ENCODE assay signal across 18 cellular contexts in genomic region chr6:134165827-134166226, GRCh38.
"Had no signal": no experiment of that assay in that cellular context is flagged by ENCODE, and none has a peak within 500 bp of the region (broad histone marks: within the 10 kb centered on the region; RNA-seq: fewer than 3 reads in every experiment).

No MANE protein-coding gene starts in this region.

- H3K4me1 Mint-ChIP-seq: neural crest cell had no signal

- ATAC-seq: gastroesophageal sphincter; stimulated activated naive B cell treated with anti-CD40 and anti-IgM and Interleukin-4, amounts not matched to agents 10 μg/mL and 1 μg/mL and 100 μg/mL, for 72 hours had no signal

- H3K4me3 Mint-ChIP-seq: activated CD4-positive, alpha-beta T cell treated with anti-CD3 and anti-CD28 coated beads, Interleukin-2, amount 10 ng/mL, durations not matched to agents 24 days and 14 days; activated T-helper 1 cell treated with anti-CD3 and anti-CD28 coated beads, Interleukin-12 subunit alpha, Interleukin-12 subunit beta, Interleukin-2, Interleukin-4 antibody, amounts not matched to agents 30 ng/mL and 10 ng/mL and 1 ng/mL, durations not matched to agents 14 hours and 24 hours and 36 hours; mesothelial cell of epicardium; neural crest cell; stimulated activated naive B cell treated with anti-CD40 and anti-IgM and Interleukin-4, amounts not matched to agents 10 μg/mL and 1 μg/mL and 100 μg/mL, for 72 hours had no signal

- H3K27ac ChIP-seq: coronary artery, esophagus muscularis mucosa, gastroesophageal sphincter, heart right ventricle, thyroid gland, uterus had no signal

- H3K36me3 ChIP-seq: uterus had no signal

- H3K27me3 ChIP-seq: esophagus muscularis mucosa, gastroesophageal sphincter, heart right ventricle, thyroid gland, uterus had no signal

- H3K27ac Mint-ChIP-seq: activated CD4-positive, alpha-beta T cell treated with anti-CD3 and anti-CD28 coated beads, Interleukin-2, amount 10 ng/mL, durations not matched to agents 24 days and 14 days; activated T-helper 1 cell treated with anti-CD3 and anti-CD28 coated beads, Interleukin-12 subunit alpha, Interleukin-12 subunit beta, Interleukin-2, Interleukin-4 antibody, amounts not matched to agents 30 ng/mL and 10 ng/mL and 1 ng/mL, durations not matched to agents 14 hours and 24 hours and 36 hours; mesothelial cell of epicardium; stimulated activated naive B cell treated with anti-CD40 and anti-IgM and Interleukin-4, amounts not matched to agents 10 μg/mL and 1 μg/mL and 100 μg/mL, for 72 hours had no signal

- H3K27me3 Mint-ChIP-seq: stimulated activated naive B cell treated with anti-CD40 and anti-IgM and Interleukin-4, amounts not matched to agents 10 μg/mL and 1 μg/mL and 100 μg/mL, for 72 hours had no signal

- DNase-seq: activated CD4-positive, alpha-beta T cell treated with anti-CD3 and anti-CD28 coated beads, Interleukin-2, amount 10 ng/mL, durations not matched to agents 24 days and 14 days; activated CD4-positive, CD25-positive, alpha-beta regulatory T cell; activated CD8-positive, alpha-beta memory T cell treated with anti-CD3 and anti-CD28 coated beads for 24 hours; activated naive CD4-positive, alpha-beta T cell; caudate nucleus; heart right ventricle; stimulated activated CD4-positive, alpha-beta T cell treated with anti-CD3 and anti-CD28 coated beads, Interleukin-15, amount 100 ng/mL, for 24 hours; stimulated activated CD4-positive, alpha-beta T cell treated with anti-CD3 and anti-CD28 coated beads, Interleukin-4, amount 100 ng/mL, for 1 hour; stimulated activated naive B cell treated with anti-CD40 and anti-IgM and Interleukin-4, amounts not matched to agents 10 μg/mL and 1 μg/mL and 100 μg/mL, for 72 hours; thyroid gland; uterus had no signal

- H3K4me1 ChIP-seq: gastroesophageal sphincter, uterus had no signal

- H3K4me3 ChIP-seq: coronary artery, esophagus muscularis mucosa, gastroesophageal sphincter, heart right ventricle, lung, thyroid gland, uterus had no signal

- H3K9me3 Mint-ChIP-seq: activated CD4-positive, alpha-beta T cell treated with anti-CD3 and anti-CD28 coated beads, Interleukin-2, amount 10 ng/mL, durations not matched to agents 24 days and 14 days; activated T-helper 1 cell treated with anti-CD3 and anti-CD28 coated beads, Interleukin-12 subunit alpha, Interleukin-12 subunit beta, Interleukin-2, Interleukin-4 antibody, amounts not matched to agents 30 ng/mL and 10 ng/mL and 1 ng/mL, durations not matched to agents 14 hours and 24 hours and 36 hours; mesothelial cell of epicardium; neural crest cell; stimulated activated naive B cell treated with anti-CD40 and anti-IgM and Interleukin-4, amounts not matched to agents 10 μg/mL and 1 μg/mL and 100 μg/mL, for 72 hours had no signal

- H3K9me3 ChIP-seq: esophagus muscularis mucosa, gastroesophageal sphincter, heart right ventricle, thyroid gland, uterus had no signal
